Comparison of ENCODE assay signal across 11 cellular contexts in the genomic region with DNA sequence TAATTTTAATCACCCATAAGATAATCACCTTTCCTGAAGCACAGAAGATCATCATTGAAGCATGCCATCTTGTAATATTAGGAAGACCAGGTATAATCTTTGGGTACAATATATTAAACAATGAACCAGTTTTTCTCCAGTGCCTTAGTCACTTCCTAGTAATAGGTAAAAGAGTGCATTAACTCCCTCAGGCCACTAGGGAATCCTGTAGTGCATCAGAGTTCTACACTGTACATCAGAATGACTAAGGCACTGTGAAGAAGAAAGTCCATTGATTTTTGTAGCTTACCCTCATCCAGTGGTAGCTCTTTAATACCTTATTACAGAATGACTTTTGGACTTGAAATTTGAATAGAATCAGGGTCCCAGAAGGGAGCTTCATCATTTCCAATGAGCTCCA. TPM values are rescaled to one million over a fixed set of nuclear protein-coding genes. Genes with fewer than 3 reads are reported as not detected.
A peak's percentile ranks its signal among the peaks of the same experiment; 100 is the strongest.
DNase-seq lines count a peak whose midpoint lies in the region; ATAC-seq and TF ChIP-seq lines count a peak whose summit lies in the region.
"Had no signal": no experiment of that assay in that cellular context is flagged by ENCODE, and none has a peak within 500 bp of the region (broad histone marks: within the 10 kb centered on the region; RNA-seq: fewer than 3 reads in every experiment).

No MANE protein-coding gene starts in this region.

- H3K36me3 Mint-ChIP-seq in osteocyte (ENCODE audit: unreplicated experiment) = no peaks in the 10 kb centered on the region

- H3K27ac ChIP-seq in WERI-Rb-1 = no peak overlapping the region
- no peak overlapping the region for H3K27ac ChIP-seq in aorta (ENCODE audit: low read depth in 1 of 2, low read length in 2 of 2)
- H3K27ac ChIP-seq: BLaER1, ovary had no signal

- no peaks in the 10 kb centered on the region for H3K9me3 Mint-ChIP-seq in osteocyte (ENCODE audit: unreplicated experiment)

- no peaks in the 10 kb centered on the region for H3K4me1 ChIP-seq in aorta (ENCODE audit: control insufficient read depth in 1 of 2, insufficient read depth in 2 of 2, low read length in 2 of 2)
- H3K4me1 ChIP-seq: BLaER1 had no signal

- no peaks in the 10 kb centered on the region for H3K9me3 ChIP-seq in WERI-Rb-1 (ENCODE audit: severe bottlenecking)
- no peaks in the 10 kb centered on the region for H3K9me3 ChIP-seq in aorta (ENCODE audit: control insufficient read depth, low read length)
- H3K9me3 ChIP-seq: ovary had no signal

- DNase-seq in NCI-H82 (lab: John Stamatoyannopoulos, UW) = peak; percentile 38
- no peak for DNase-seq in NCI-H82 treated with DMSO at 0.1 percent for 48 hours (lab: John Stamatoyannopoulos, UW; ENCODE audit: unreplicated experiment)
- DNase-seq in WERI-Rb-1 = no peak
- DNase-seq in osteocyte (ENCODE audit: extremely low spot score, unreplicated experiment) = no peak
- no peak for DNase-seq in aorta
- DNase-seq: NCI-H1436 treated with DMSO at 0.1 percent for 48 hours, ovary had no signal

- H3K36me3 ChIP-seq in WERI-Rb-1 = no peaks in the 10 kb centered on the region
- H3K36me3 ChIP-seq in aorta (ENCODE audit: control insufficient read depth in 1 of 2, insufficient read depth in 2 of 2, low read length in 1 of 2) = no peaks in the 10 kb centered on the region
- H3K36me3 ChIP-seq: BLaER1, ovary had no signal

- peaks cover 18% of the 10 kb centered on the region for H3K4me1 Mint-ChIP-seq in osteocyte (ENCODE audit: unreplicated experiment)

- H3K27me3 Mint-ChIP-seq in osteocyte (ENCODE audit: unreplicated experiment) = no peaks in the 10 kb centered on the region

- ATAC-seq in HG03159 (IDR thresholded peaks at IDR 0.05; ENCODE audit: unreplicated experiment) = peak; percentile 74
- ATAC-seq in GM21576 (IDR thresholded peaks at IDR 0.05; ENCODE audit: unreplicated experiment) = no peak
- ATAC-seq in HG02852 (IDR thresholded peaks at IDR 0.05; ENCODE audit: unreplicated experiment) = no peak
- no peak for ATAC-seq in aorta (ENCODE audit: low FRiP score)

- no peaks in the 10 kb centered on the region for H3K27me3 ChIP-seq in WERI-Rb-1 (ENCODE audit: insufficient read depth, low read depth, severe bottlenecking)
- H3K27me3 ChIP-seq in aorta (ENCODE audit: control insufficient read depth in 1 of 2, insufficient read depth in 2 of 2, low read length in 1 of 2) = no peaks in the 10 kb centered on the region
- H3K27me3 ChIP-seq: BLaER1, ovary had no signal

- H3K4me3 ChIP-seq in WERI-Rb-1 (ENCODE audit: low read depth, low read length) = no peak overlapping the region
- no peak overlapping the region for H3K4me3 ChIP-seq in aorta (ENCODE audit: low read length in 2 of 2)
- H3K4me3 ChIP-seq: BLaER1, ovary had no signal

- no peak overlapping the region for H3K4me3 Mint-ChIP-seq in osteocyte (ENCODE audit: unreplicated experiment)

- no peak overlapping the region for H3K27ac Mint-ChIP-seq in osteocyte (ENCODE audit: unreplicated experiment)

- intact Hi-C loops in aorta (cut with DNase I) = no loop called here

- TF ChIP-seq CTCF in WERI-Rb-1 (IDR thresholded peaks at IDR 0.05; ENCODE audit: low read depth, low read length) (peak; percentile 55), osteocyte (IDR thresholded peaks at IDR 0.05) (peak; percentile 37)

RNA-seq across cellular contexts. Expression of a gene that starts 4.5 kb away (rescaled TPM):
- 8.6 and 9.0 TPM in 2 replicates for total RNA-seq in osteocyte
- total RNA-seq in aorta = not detected
- not detected for polyA plus RNA-seq in aorta
- polyA plus RNA-seq: ovary had no signal
